Comparison of ENCODE assay signal across 13 cellular contexts in genomic region chr20:44407402-44408184, GRCh38. TPM values are rescaled to one million over a fixed set of nuclear protein-coding genes. Genes with fewer than 3 reads are reported as not detected.
DNase-seq lines count a peak whose midpoint lies in the region; ATAC-seq, FAIRE-seq and TF ChIP-seq lines count a peak whose summit lies in the region.
"Had no signal": no experiment of that assay in that cellular context is flagged by ENCODE, and none has a peak within 500 bp of the region (broad histone marks: within the 10 kb centered on the region; RNA-seq: fewer than 3 reads in every experiment).

No MANE protein-coding gene starts in this region.

- no peak for FAIRE-seq in bronchial epithelial cell (lab: Jason Lieb, UNC)

- peak; percentile 93 for DNase-seq in Calu3
- DNase-seq in M059J (ENCODE audit: low read depth), result peak; percentile 98
- peak; percentile 95 for DNase-seq in bronchial epithelial cell (ENCODE audit: low read depth)
- DNase-seq in mucosa of descending colon, result peak; percentile 89 to 91 (median 91)
- DNase-seq in GM19238 (ENCODE audit: insufficient read length, low spot score), result no peak
- DNase-seq in CD4-positive, alpha-beta T cell, result no peak
- no peak for DNase-seq in natural killer cell
- DNase-seq in stimulated activated CD4-positive, alpha-beta T cell treated with anti-CD3 and anti-CD28 coated beads, Interleukin-2, amount 100 ng/mL, for 24 hours, result no peak
- DNase-seq: activated effector memory CD4-positive, alpha-beta T cell treated with Interleukin-2 at 50 U/mL for 16 hours; CD8-positive, alpha-beta T cell; NCI-H748 treated with DMSO at 0.1 percent for 48 hours; occipital lobe had no signal

- TF ChIP-seq CTCF in Calu3 (IDR thresholded peaks at IDR 0.05; ENCODE audit: unreplicated experiment), result no peak
- TF ChIP-seq CTCF in bronchial epithelial cell (IDR thresholded peaks at IDR 0.05; ENCODE audit: insufficient read depth, low read length, severe bottlenecking), result no peak
- TF ChIP-seq CTCF in mucosa of descending colon (IDR thresholded peaks at IDR 0.05), result no peak
- no peak for TF ChIP-seq CTCF in CD4-positive, alpha-beta T cell (IDR thresholded peaks at IDR 0.05)
- TF ChIP-seq CTCF in natural killer cell (IDR thresholded peaks at IDR 0.05), result no peak

- H3K9me3 ChIP-seq in mucosa of descending colon, result no peaks in the 10 kb centered on the region
- no peaks in the 10 kb centered on the region for H3K9me3 ChIP-seq in CD4-positive, alpha-beta T cell (ENCODE audit: control insufficient read depth, low read length)

- intact Hi-C loops in Calu3 (cut with micrococcal nuclease; ENCODE audit: unreplicated experiment), result no loop called here
- intact Hi-C loops in mucosa of descending colon (cut with DNase I, micrococcal nuclease), result no loop called here
- intact Hi-C loops in CD4-positive, alpha-beta T cell (cut with DNase I, micrococcal nuclease), result no loop called here
- intact Hi-C loops in natural killer cell (cut with micrococcal nuclease), result no loop called here

- ATAC-seq in mucosa of descending colon, result peak; percentile 88
- no peak for ATAC-seq in CD4-positive, alpha-beta T cell (ENCODE audit: poor library complexity)
- ATAC-seq in natural killer cell, result no peak
- ATAC-seq: CD8-positive, alpha-beta T cell had no signal

- CTCF ChIA-PET in Calu3 (lab: Charles Lee), result interaction anchor here (0.6 to 2.2 kb wide), 13 partner anchors 9 to 1513 kb away, joined by 3 to 8 read pairs (median 4); partner anchors contain the start of gene HNF4A
- CTCF ChIA-PET in CD4-positive, alpha-beta T cell (lab: Charles Lee), result no interaction called here

- H3K9me3 Mint-ChIP-seq in Calu3 (ENCODE audit: low read depth, unreplicated experiment) (peaks cover 4% of the 10 kb centered on the region), natural killer cell (no peaks in the 10 kb centered on the region)
- H3K9me3 Mint-ChIP-seq in CD4-positive, alpha-beta T cell, result no peaks in the 10 kb centered on the region
- H3K9me3 Mint-ChIP-seq: CD8-positive, alpha-beta T cell; dendritic cell treated with granulocyte-macrophage colony-stimulating factor and Interleukin-4, amounts not matched to agents 40 ng/mL and 50 ng/mL, for 4 days had no signal

- peaks cover 36% of the 10 kb centered on the region for H3K4me1 Mint-ChIP-seq in Calu3 (ENCODE audit: low read depth, unreplicated experiment)
- no peaks in the 10 kb centered on the region for H3K4me1 Mint-ChIP-seq in CD4-positive, alpha-beta T cell (ENCODE audit: low read depth)
- H3K4me1 Mint-ChIP-seq in natural killer cell, result peaks cover 0 to 4% of the 10 kb centered on the region in 2 donors

- no peaks in the 10 kb centered on the region for H3K36me3 ChIP-seq in bronchial epithelial cell (ENCODE audit: control insufficient read depth, insufficient read depth, low read length)
- no peaks in the 10 kb centered on the region for H3K36me3 ChIP-seq in mucosa of descending colon (ENCODE audit: low read depth)

- BruUV-seq in Calu3 (replicated peaks; lab: Mats Ljungman, UMichigan), result TSS peak; percentile 65

- H3K27me3 Mint-ChIP-seq in Calu3 (ENCODE audit: unreplicated experiment), result no peaks in the 10 kb centered on the region
- H3K27me3 Mint-ChIP-seq in CD4-positive, alpha-beta T cell, result peaks cover 13% of the 10 kb centered on the region
- peaks cover 0 to 5% of the 10 kb centered on the region in 2 donors for H3K27me3 Mint-ChIP-seq in natural killer cell (ENCODE audit: low read depth in 2 of 2)

- H3K36me3 Mint-ChIP-seq in Calu3 (ENCODE audit: insufficient read depth, unreplicated experiment), result peaks cover 23% of the 10 kb centered on the region
- H3K36me3 Mint-ChIP-seq in CD4-positive, alpha-beta T cell (ENCODE audit: low read depth), result no peaks in the 10 kb centered on the region
- no peaks in the 10 kb centered on the region for H3K36me3 Mint-ChIP-seq in natural killer cell
- H3K36me3 Mint-ChIP-seq: CD8-positive, alpha-beta T cell had no signal

- H3K4me3 ChIP-seq in bronchial epithelial cell (ENCODE audit: low read depth, low read length) (no peak overlapping the region), mucosa of descending colon (no peak overlapping the region)

- peak overlapping the region; percentile 20 for H3K4me3 Mint-ChIP-seq in Calu3 (ENCODE audit: low read depth, unreplicated experiment)
- no peak overlapping the region for H3K4me3 Mint-ChIP-seq in CD4-positive, alpha-beta T cell
- H3K4me3 Mint-ChIP-seq in natural killer cell, result no peak overlapping the region
- H3K4me3 Mint-ChIP-seq: CD8-positive, alpha-beta T cell; dendritic cell treated with granulocyte-macrophage colony-stimulating factor and Interleukin-4, amounts not matched to agents 40 ng/mL and 50 ng/mL, for 4 days had no signal

- H3K27ac Mint-ChIP-seq in Calu3 (ENCODE audit: unreplicated experiment), result peak overlapping the region; percentile 88
- H3K27ac Mint-ChIP-seq in CD4-positive, alpha-beta T cell, result no peak overlapping the region
- H3K27ac Mint-ChIP-seq in natural killer cell, result no peak overlapping the region
- H3K27ac Mint-ChIP-seq: CD8-positive, alpha-beta T cell; dendritic cell treated with granulocyte-macrophage colony-stimulating factor and Interleukin-4, amounts not matched to agents 40 ng/mL and 50 ng/mL, for 4 days had no signal

- no peak overlapping the region for H3K27ac ChIP-seq in CD4-positive, alpha-beta T cell (ENCODE audit: low read depth, low read length)

- POLR2A ChIA-PET in CD4-positive, alpha-beta T cell (lab: Charles Lee), result no interaction called here

- peaks cover 41% of the 10 kb centered on the region for H3K4me1 ChIP-seq in mucosa of descending colon (ENCODE audit: low read depth)

- peaks cover 1% of the 10 kb centered on the region for H3K27me3 ChIP-seq in bronchial epithelial cell (ENCODE audit: control insufficient read depth, insufficient read depth, low read length)
- no peaks in the 10 kb centered on the region for H3K27me3 ChIP-seq in CD4-positive, alpha-beta T cell (ENCODE audit: control insufficient read depth, insufficient read depth, low read length)

RNA-seq across cellular contexts. Expression of gene HNF4A, which starts 52.1 kb away (rescaled TPM):
- total RNA-seq in Calu3 (2022) (27.7 and 41.1 TPM in 2 replicates), bronchial epithelial cell (not detected in 2 replicates), mucosa of descending colon (100 to 1,000 TPM; 125 to 332 (median 237) TPM), natural killer cell (not detected)
- total RNA-seq in M059J (2014; rRNA removed; shearing (Covaris generic)), result not detected in 2 replicates
- total RNA-seq in CD4-positive, alpha-beta T cell, result not detected
- total RNA-seq: CD8-positive, alpha-beta T cell; occipital lobe had no signal

Comparison
In these comparisons a context has a peak if more than half of its experiments do, and no peak if none do; other contexts are left out.
1. DNase-seq: peak in Calu3 (single experiment), M059J (single experiment), bronchial epithelial cell (single experiment) and mucosa of descending colon (3 of 3); none in GM19238 (single experiment), CD4-positive, alpha-beta T cell (0 of 10), natural killer cell (single experiment) and stimulated activated CD4-positive, alpha-beta T cell treated with anti-CD3 and anti-CD28 coated beads, Interleukin-2, amount 100 ng/mL, for 24 hours (0 of 2).
2. RNA of gene HNF4A, which starts 52.1 kb away (total RNA-seq): 125 to 332 TPM in mucosa of descending colon and 27.7 to 41.1 TPM in Calu3; not detected in M059J, not detected in bronchial epithelial cell, not detected in CD4-positive, alpha-beta T cell and not detected in natural killer cell; every median in the first group is over 10 times any median in the second.